Comparison of ENCODE assay signal across 6 cellular contexts in the genomic region with DNA sequence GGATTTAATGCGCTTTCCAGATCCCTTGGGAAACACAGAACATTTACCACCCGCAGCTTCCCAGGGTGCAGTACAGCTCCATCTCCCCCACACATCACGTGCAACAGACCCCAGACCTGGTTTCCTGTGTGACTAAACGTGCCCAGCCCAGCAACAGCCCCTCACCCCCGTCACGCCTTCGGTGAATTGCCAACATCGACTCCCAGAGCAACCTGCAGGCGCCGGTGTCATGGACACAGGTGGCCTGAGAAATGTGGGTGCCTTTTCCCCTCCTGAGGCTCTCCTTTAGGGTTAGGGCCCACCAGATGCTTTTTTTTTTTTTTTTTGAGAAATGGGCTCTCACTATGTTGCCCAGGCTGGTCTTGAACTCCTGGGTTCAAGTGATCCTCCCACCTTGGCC.
"Had no signal": no experiment of that assay in that cellular context is flagged by ENCODE, and none has a peak within 500 bp of the region (broad histone marks: within the 10 kb centered on the region; RNA-seq: fewer than 3 reads in every experiment).

No MANE protein-coding gene starts in this region.

- H3K27ac ChIP-seq: HL-60 had no signal

- ATAC-seq: GM23338, HepG2 had no signal

- H2AFZ ChIP-seq: GM23338 had no signal

- H3K4me3 ChIP-seq: GM23338 had no signal

- FAIRE-seq: HepG2 had no signal

- H3K4me2 ChIP-seq: GM23338 had no signal

- DNase-seq: H9, HCEC 1CT, KBM-7 had no signal
